Comparison of ENCODE assay signal across 14 cellular contexts in the genomic region with DNA sequence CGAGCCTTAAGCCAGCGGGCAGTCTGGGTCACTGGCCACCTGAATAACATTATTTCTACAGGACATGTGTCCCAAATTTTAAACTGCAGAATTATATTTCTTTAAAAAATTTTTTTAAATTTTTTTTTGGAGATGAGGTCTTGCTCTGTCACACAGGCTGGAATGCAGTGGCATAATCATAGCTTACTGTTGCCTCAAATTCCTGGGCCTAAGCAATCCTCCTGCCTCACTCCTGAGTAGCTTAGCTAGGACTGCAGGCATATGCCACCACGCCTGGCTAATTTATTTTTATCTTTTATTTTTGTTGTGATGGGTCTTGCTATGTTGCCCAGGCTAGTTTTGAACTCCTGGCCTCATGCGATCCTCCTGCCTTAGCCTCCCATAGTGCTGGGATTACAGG. TPM values are rescaled to one million over a fixed set of nuclear protein-coding genes. Genes with fewer than 3 reads are reported as not detected.
DNase-seq lines count a peak whose midpoint lies in the region; ATAC-seq, FAIRE-seq and TF ChIP-seq lines count a peak whose summit lies in the region.
"Had no signal": no experiment of that assay in that cellular context is flagged by ENCODE, and none has a peak within 500 bp of the region (broad histone marks: within the 10 kb centered on the region; RNA-seq: fewer than 3 reads in every experiment).

No MANE protein-coding gene starts in this region.

- no peak overlapping the region for H3K9ac ChIP-seq in IMR-90 (ENCODE audit: low read depth, low read length)
- no peak overlapping the region for H3K9ac ChIP-seq in K562 (ENCODE audit: insufficient read depth in 1 of 2, low read depth in 2 of 2, low read length in 2 of 2)

- no peak for TF ChIP-seq POLR2A in IMR-90 (IDR thresholded peaks at IDR 0.05; ENCODE audit: low read depth, low read length)
- TF ChIP-seq POLR2A in K562 (conservative IDR thresholded peaks at IDR 0.05), result no peak

- no peak overlapping the region for H2BK5ac ChIP-seq in IMR-90 (ENCODE audit: low read depth, low read length, poor library complexity, severe bottlenecking)

- H4K20me1 ChIP-seq in IMR-90 (ENCODE audit: insufficient read depth, low read length) (peaks cover 3% of the 10 kb centered on the region; the same call in 1 of the 2 replicates), K562 (replicated peaks; ENCODE audit: control insufficient read depth, insufficient read depth, low read length) (no peaks in the 10 kb centered on the region; the same call in 1 of the 2 replicates)

- POLR2A ChIA-PET in CD4-positive, alpha-beta memory T cell (lab: Charles Lee; ENCODE audit: partially characterized antibody), result interaction anchor here (0.8 to 5.1 kb wide), 5 partner anchors 9 to 93 kb away, joined by 3 to 46 read pairs (median 3); a partner anchor contains a TSS
- POLR2A ChIA-PET in IMR-90 (lab: Charles Lee; ENCODE audit: unreplicated experiment), result no interaction called here
- POLR2A ChIA-PET in K562 (lab: Yijun Ruan, JAX), result interaction anchor here (0.9 kb wide), 1 partner anchor 13 kb away, joined by 4 read pairs; no protein-coding TSS in a partner anchor

- H2BK20ac ChIP-seq in IMR-90 (ENCODE audit: low read depth, low read length), result no peak overlapping the region

- no peak for DNase-seq in CD4-positive, alpha-beta memory T cell
- DNase-seq in IMR-90 (peak; percentile 38), K562 (ENCODE audit: extremely low read depth in 1 of 4, low spot score in 3 of 4) (no peak), AG08396 (ENCODE audit: low spot score) (no peak)
- DNase-seq in natural killer cell treated with Interleukin-12 subunit alpha and Interleukin-12 subunit beta and Interleukin-15 and Interleukin-18, amount 100 ng/mL, for 72 hours (ENCODE audit: low spot score), result no peak
- DNase-seq: glutamatergic neuron, kidney, NCI-H146, SIG-M5 had no signal

- H3K14ac ChIP-seq in IMR-90 (replicated peaks; ENCODE audit: low read depth, low read length), result peak overlapping the region; percentile 20; the same call in 1 of the 2 replicates

- no peaks in the 10 kb centered on the region for H3K27me3 Mint-ChIP-seq in CD4-positive, alpha-beta memory T cell
- H3K27me3 Mint-ChIP-seq in natural killer cell treated with Interleukin-12 subunit alpha and Interleukin-12 subunit beta and Interleukin-15 and Interleukin-18, amount 100 ng/mL, for 72 hours, result no peaks in the 10 kb centered on the region

- H2AK5ac ChIP-seq in IMR-90 (ENCODE audit: low read depth, low read length), result no peak overlapping the region

- H3K9me3 Mint-ChIP-seq in CD4-positive, alpha-beta memory T cell, result peaks cover 0 to 2% (median 0%) of the 10 kb centered on the region in 8 donors
- H3K9me3 Mint-ChIP-seq in natural killer cell treated with Interleukin-12 subunit alpha and Interleukin-12 subunit beta and Interleukin-15 and Interleukin-18, amount 100 ng/mL, for 72 hours, result peaks cover 2% of the 10 kb centered on the region

- BruUV-seq in IMR-90 (replicated peaks; lab: Mats Ljungman, UMichigan), result no TSS peak
- no TSS peak for BruUV-seq in K562 (replicated peaks; lab: Mats Ljungman, UMichigan)

- H3K27ac ChIP-seq in CD4-positive, alpha-beta memory T cell (ENCODE audit: low read depth, low read length), result peak overlapping the region; percentile 41
- H3K27ac ChIP-seq in IMR-90 (ENCODE audit: insufficient read depth, low read length) (no peak overlapping the region), K562 (ENCODE audit: extremely low read depth, low read depth, low read length) (no peak overlapping the region)
- H3K27ac ChIP-seq: epithelial cell of prostate had no signal

- H2AK9ac ChIP-seq in IMR-90 (replicated peaks; ENCODE audit: low read depth, low read length, poor library complexity), result no peak overlapping the region

- no peak overlapping the region for H2AFZ ChIP-seq in IMR-90 (replicated peaks; ENCODE audit: low read length, poor library complexity)
- H2AFZ ChIP-seq in K562 (ENCODE audit: low read depth, low read length), result no peak overlapping the region

- no peak overlapping the region for H4K8ac ChIP-seq in IMR-90 (ENCODE audit: low read depth in 2 of 2, low read length in 2 of 2)

- H3K9me1 ChIP-seq in IMR-90 (ENCODE audit: insufficient read depth, low read length) (peaks cover 7% of the 10 kb centered on the region), K562 (ENCODE audit: control insufficient read depth, insufficient read depth, low read length) (no peaks in the 10 kb centered on the region)

- H4K5ac ChIP-seq in IMR-90 (ENCODE audit: low read depth, low read length), result peak overlapping the region; percentile 69; the same call in 1 of the 2 replicates

- no peak for TF ChIP-seq EP300 in K562 (IDR thresholded peaks at IDR 0.05; ENCODE audit: low read length)

- no peak for FAIRE-seq in K562 (lab: Jason Lieb, UNC)
- FAIRE-seq: kidney, TTC549 had no signal

- peak overlapping the region in 7 of 8 donors; percentile 36 to 85 (median 60) for H3K4me3 Mint-ChIP-seq in CD4-positive, alpha-beta memory T cell
- peak overlapping the region; percentile 76 for H3K4me3 Mint-ChIP-seq in natural killer cell treated with Interleukin-12 subunit alpha and Interleukin-12 subunit beta and Interleukin-15 and Interleukin-18, amount 100 ng/mL, for 72 hours

- ATAC-seq in IMR-90 (ENCODE audit: low read depth) (peak; percentile 45; the same call in 1 of the 2 replicates), K562 (no peak), HG03354 (IDR thresholded peaks at IDR 0.05; ENCODE audit: poor library complexity, severe bottlenecking, unreplicated experiment) (no peak), HG03025 (IDR thresholded peaks at IDR 0.05; ENCODE audit: low FRiP score, unreplicated experiment) (no peak), GM19328 (IDR thresholded peaks at IDR 0.05; ENCODE audit: unreplicated experiment) (no peak)
- no peak for ATAC-seq in natural killer cell treated with Interleukin-12 subunit alpha and Interleukin-12 subunit beta and Interleukin-15 and Interleukin-18, amount 100 ng/mL, for 72 hours

- no peak overlapping the region for H3K56ac ChIP-seq in IMR-90 (ENCODE audit: extremely low read depth, insufficient read depth, low read length)

- peaks cover 73 to 99% (median 84%) of the 10 kb centered on the region in 4 donors for H3K4me1 Mint-ChIP-seq in CD4-positive, alpha-beta memory T cell
- peaks cover 77 to 84% of the 10 kb centered on the region in 2 donors for H3K4me1 Mint-ChIP-seq in natural killer cell treated with Interleukin-12 subunit alpha and Interleukin-12 subunit beta and Interleukin-15 and Interleukin-18, amount 100 ng/mL, for 72 hours (ENCODE audit: low read depth in 2 of 2)

- H2BK15ac ChIP-seq in IMR-90 (ENCODE audit: low read depth, low read length), result no peak overlapping the region

- H3K4me1 ChIP-seq in CD4-positive, alpha-beta memory T cell (ENCODE audit: insufficient read depth, low read length), result peaks cover 99% of the 10 kb centered on the region
- H3K4me1 ChIP-seq in IMR-90 (ENCODE audit: control insufficient read depth, insufficient read depth, low read length) (peaks cover 29% of the 10 kb centered on the region), K562 (replicated peaks in 1 of 2; ENCODE audit: control insufficient read depth in 2 of 2, insufficient read depth in 2 of 2, low read length in 2 of 2) (peaks cover 0 to 9% of the 10 kb centered on the region in 2 experiments; a peak in 3 of 5 replicates)

- no peaks in the 10 kb centered on the region for H3K27me3 ChIP-seq in CD4-positive, alpha-beta memory T cell (ENCODE audit: insufficient read depth, low read length)
- H3K27me3 ChIP-seq in IMR-90 (ENCODE audit: control insufficient read depth, insufficient read depth, low read length), result no peaks in the 10 kb centered on the region
- H3K27me3 ChIP-seq in K562 (ENCODE audit: control insufficient read depth in 2 of 2, insufficient read depth in 2 of 2, low read length in 2 of 2), result peaks cover 0 to 21% of the 10 kb centered on the region in 2 experiments; a peak in 3 of 5 replicates

- no peak for TF ChIP-seq CTCF in IMR-90 (conservative IDR thresholded peaks at IDR 0.05; ENCODE audit: low read depth, low read length)
- TF ChIP-seq CTCF in K562 (IDR thresholded peaks at IDR 0.05 in 2 of 3, conservative IDR thresholded peaks at IDR 0.05 in 1 of 3; ENCODE audit: insufficient read depth in 2 of 3, low read depth in 1 of 3, low read length in 3 of 3), result no peak

- CTCF ChIA-PET in CD4-positive, alpha-beta memory T cell (lab: Charles Lee; ENCODE audit: partially characterized antibody), result interaction anchor here (1.3 to 26.1 kb wide), 3 partner anchors 9 to 102 kb away, joined by 3 to 430 read pairs (median 8); a partner anchor contains a TSS
- CTCF ChIA-PET in IMR-90 (lab: Yijun Ruan, JAX) (interaction anchor here (1.3 kb wide), 1 partner anchor 9 kb away, joined by 3 read pairs; no protein-coding TSS in a partner anchor), K562 (lab: Yijun Ruan, JAX; ENCODE audit: low intra/inter-chr PET ratio) (no interaction called here)

- H3K23ac ChIP-seq in IMR-90 (ENCODE audit: low read depth, low read length), result no peak overlapping the region

- H3K4ac ChIP-seq in IMR-90 (ENCODE audit: low read depth, low read length), result peak overlapping the region; percentile 43; the same call in 1 of the 2 replicates

- dilution Hi-C loops in IMR-90 (cut with HindIII; ENCODE audit: low sequenced_read_pairs, unreplicated experiment), result no loop called here

- no peak overlapping the region for H2BK120ac ChIP-seq in IMR-90 (ENCODE audit: low read depth, low read length)

- no peak overlapping the region for H3K4me3 ChIP-seq in CD4-positive, alpha-beta memory T cell (ENCODE audit: low read length in 2 of 2)
- H3K4me3 ChIP-seq in IMR-90 (ENCODE audit: insufficient read depth, low read depth, low read length) (no peak overlapping the region), K562 (no peak overlapping the region)

- WGBS in IMR-90 (ENCODE audit: extremely low coverage in 2 of 2, insufficient read length in 1 of 2), 2 experiments, result no CpG with 5 or more reads among the region's 4 CpGs
- 38% methylated on average over 4 of the region's 4 CpGs for WGBS in K562 (ENCODE audit: insufficient coverage, low coverage, missing lambda C conversion rate)

- H3K79me1 ChIP-seq in IMR-90 (ENCODE audit: low read depth in 1 of 2, low read length in 2 of 2), result peaks cover 12 to 21% of the 10 kb centered on the region in 2 experiments

- no peaks in the 10 kb centered on the region for H3K9me3 ChIP-seq in CD4-positive, alpha-beta memory T cell (ENCODE audit: control insufficient read depth in 1 of 2, low read length in 2 of 2)
- H3K9me3 ChIP-seq in IMR-90 (ENCODE audit: control insufficient read depth, insufficient read depth, low read length) (no peaks in the 10 kb centered on the region), K562 (replicated peaks; ENCODE audit: control insufficient read depth, insufficient read depth, low read depth, low read length) (no peaks in the 10 kb centered on the region)

- in situ Hi-C loops in IMR-90 (cut with MboI; ENCODE audit: low sequenced_read_pairs), result no loop called here
- in situ Hi-C loops in K562 (cut with MboI), result no loop called here

- intact Hi-C loops in CD4-positive, alpha-beta memory T cell (cut with micrococcal nuclease), result no loop called here
- intact Hi-C loops in IMR-90 (cut with micrococcal nuclease) (no loop called here), K562 (cut with micrococcal nuclease) (no loop called here)

- H3K27ac Mint-ChIP-seq in CD4-positive, alpha-beta memory T cell, result peak overlapping the region; percentile 90 to 97 (median 95)
- peak overlapping the region; percentile 95 to 98 for H3K27ac Mint-ChIP-seq in natural killer cell treated with Interleukin-12 subunit alpha and Interleukin-12 subunit beta and Interleukin-15 and Interleukin-18, amount 100 ng/mL, for 72 hours

- H3K18ac ChIP-seq in IMR-90 (ENCODE audit: low read depth, low read length), result peak overlapping the region; percentile 57; the same call in 1 of the 2 replicates

- TF ChIP-seq RAD21 in IMR-90 (IDR thresholded peaks at IDR 0.05; ENCODE audit: low read length) (no peak), K562 (CRISPR knock-in tag; conservative IDR thresholded peaks at IDR 0.05 in 1 of 2, IDR thresholded peaks at IDR 0.05 in 1 of 2) (no peak)

- no peak overlapping the region for H4K91ac ChIP-seq in IMR-90 (ENCODE audit: insufficient read depth, low read depth, low read length)

- peaks cover 59% of the 10 kb centered on the region for H3K36me3 ChIP-seq in CD4-positive, alpha-beta memory T cell (ENCODE audit: insufficient read depth, low read length)
- 0 out of 2 replicates have a peak, but pooled peaks cover 1% of the 10 kb centered on the region for H3K36me3 ChIP-seq in IMR-90 (ENCODE audit: control insufficient read depth, insufficient read depth, low read length)
- H3K36me3 ChIP-seq in K562 (ENCODE audit: control insufficient read depth, insufficient read depth, low read length), result no peaks in the 10 kb centered on the region

- no peak overlapping the region for H3K4me2 ChIP-seq in IMR-90 (ENCODE audit: low read depth, low read length)
- H3K4me2 ChIP-seq in K562 (ENCODE audit: insufficient read depth, low read length), result no peak overlapping the region

- peaks cover 64 to 85% of the 10 kb centered on the region in 2 donors for H3K36me3 Mint-ChIP-seq in CD4-positive, alpha-beta memory T cell
- H3K36me3 Mint-ChIP-seq in natural killer cell treated with Interleukin-12 subunit alpha and Interleukin-12 subunit beta and Interleukin-15 and Interleukin-18, amount 100 ng/mL, for 72 hours, result peaks cover 20% of the 10 kb centered on the region

- no peaks in the 10 kb centered on the region for H3K79me2 ChIP-seq in K562 (ENCODE audit: control insufficient read depth, insufficient read depth, low read length)

RNA-seq across cellular contexts. Expression of a gene that starts 10.7 kb away (rescaled TPM):
- total RNA-seq in CD4-positive, alpha-beta memory T cell, result 100 to 1,000 TPM; 483 to 484 TPM
- polyA plus RNA-seq in CD4-positive, alpha-beta memory T cell, result 100 to 1,000 TPM in 1 of 2 donors, 10 to 100 TPM in 1; 79.2 to 169 TPM
- total RNA-seq in IMR-90 (2012; rRNA removed), result 2.7 and 3.3 TPM in 2 replicates
- 13.5 and 14.2 TPM in 2 replicates for polyA plus RNA-seq in IMR-90 (2012; rRNA removed)
- polyA plus RNA-seq in IMR-90 (2012; cell fraction: cytosol; rRNA removed), result 5.5 and 14.1 TPM in 2 replicates
- 10.0 and 12.1 TPM in 2 replicates for polyA plus RNA-seq in IMR-90 (2012; cell fraction: nucleus; rRNA removed; ENCODE audit: low replicate concordance)
- total RNA-seq in K562 (2011; cell fraction: chromatin; rRNA removed; ENCODE audit: low replicate concordance), result 1.3 and 2.3 TPM in 2 replicates
- 0.33 and 0.39 TPM in 2 replicates for total RNA-seq in K562 (2011; cell fraction: nucleolus; rRNA removed)
- 0.95 and 1.4 TPM in 2 replicates for total RNA-seq in K562 (2011; cell fraction: nucleoplasm; rRNA removed)
- total RNA-seq in K562 (2014; rRNA removed), result 0.49 and 2.4 TPM in 2 replicates
- total RNA-seq in K562 (2014; rRNA removed; fragmentation: Illumina TruSeq; extraction: Trizol), result 2.4 TPM in 2 replicates
- 4.9 and 5.8 TPM in 2 replicates for total RNA-seq in K562 (2015; rRNA removed; fragmentation: Illumina TruSeq; extraction: Trizol)
- total RNA-seq in K562 (2021), result 3.8 and 4.9 TPM in 2 replicates
- polyA plus RNA-seq in K562 (2011; rRNA removed), result 0.54 and 3.7 TPM in 2 replicates
- 0.42 and 2.4 TPM in 2 replicates for polyA plus RNA-seq in K562 (2011; cell fraction: cytosol; rRNA removed)
- 0.75 and 3.5 TPM in 2 replicates for polyA plus RNA-seq in K562 (2011; cell fraction: nucleus; rRNA removed)
- 6.6 and 14.1 TPM in 2 replicates for polyA plus RNA-seq in K562 (2012)
- polyA plus RNA-seq in K562 (2014; fragmentation: Illumina TruSeq; extraction: Trizol), result 3.0 and 3.6 TPM in 2 replicates
- polyA plus RNA-seq in K562 (2014; fragmentation: Nextera tagmentation; extraction: Ambion mirVana), result under 1 TPM; 0.61 to 0.92 TPM
- 1.8 and 2.5 TPM in 2 replicates for polyA plus RNA-seq in K562 (2014; rRNA removed)
- 0.32 and 4.6 TPM in 2 replicates for polyA minus RNA-seq in K562 (2011; rRNA and poly(A)+ RNA removed)
- polyA minus RNA-seq in K562 (2011; cell fraction: cytosol; rRNA and poly(A)+ RNA removed), result 0.48 and 2.4 TPM in 2 replicates
- polyA minus RNA-seq in K562 (2011; cell fraction: nucleus; rRNA and poly(A)+ RNA removed), result 0.27 and 5.9 TPM in 2 replicates
- total RNA-seq in natural killer cell treated with Interleukin-12 subunit alpha and Interleukin-12 subunit beta and Interleukin-15 and Interleukin-18, amount 100 ng/mL, for 72 hours, result 100 to 1,000 TPM; 284 to 319 TPM

Comparison
In these comparisons a context has a peak if more than half of its experiments do, and no peak if none do; other contexts are left out.
1. RNA of a gene that starts 10.7 kb away (total RNA-seq): 483 to 484 TPM in CD4-positive, alpha-beta memory T cell and 284 to 319 TPM in natural killer cell treated with Interleukin-12 subunit alpha and Interleukin-12 subunit beta and Interleukin-15 and Interleukin-18, amount 100 ng/mL, for 72 hours; 0.33 to 5.8 TPM in K562 and 2.7 to 3.3 TPM in IMR-90; every median in the first group is over 10 times any median in the second.